Comparison of ENCODE assay signal across 9 cellular contexts in genomic region chr19:40811478-40812341, GRCh38. TPM values are rescaled to one million over a fixed set of nuclear protein-coding genes. Genes with fewer than 3 reads are reported as not detected.
DNase-seq lines count a peak whose midpoint lies in the region; ATAC-seq, FAIRE-seq and TF ChIP-seq lines count a peak whose summit lies in the region.
"Had no signal": no experiment of that assay in that cellular context is flagged by ENCODE, and none has a peak within 500 bp of the region (broad histone marks: within the 10 kb centered on the region; RNA-seq: fewer than 3 reads in every experiment).

No MANE protein-coding gene starts in this region.

- H4K20me1 ChIP-seq in BLaER1 = peaks cover 68% of the 10 kb centered on the region
- H4K20me1 ChIP-seq in HepG2 (ENCODE audit: insufficient read depth, low read length) = peaks cover 8% of the 10 kb centered on the region; the same call in 1 of the 2 replicates

- peaks cover 10% of the 10 kb centered on the region for H3K36me3 Mint-ChIP-seq in nephron (ENCODE audit: low read depth)

- no peaks in the 10 kb centered on the region for H3K79me2 ChIP-seq in HepG2 (ENCODE audit: insufficient read depth, low read length)

- ATAC-seq in HepG2 = no peak
- no peak for ATAC-seq in esophagus mucosa

- intact Hi-C loops in HepG2 (cut with micrococcal nuclease; ENCODE audit: unreplicated experiment) = no loop called here

- POLR2A ChIA-PET in HepG2 (lab: Yijun Ruan, JAX) = no interaction called here

- DNase-seq in MV-4-11 (lab: John Stamatoyannopoulos, UW) (peak; percentile 45), SHP77 (lab: John Stamatoyannopoulos, UW) (no peak), globus pallidus (ENCODE audit: low spot score) (no peak), HepG2 (ENCODE audit: low spot score) (no peak)

- CTCF ChIA-PET in HepG2 (lab: Yijun Ruan, JAX; ENCODE audit: low intra/inter-chr PET ratio, low total read pairs) = no interaction called here

- H3K27ac Mint-ChIP-seq in nephron = peak overlapping the region; percentile 90 to 99 (median 97)

- TF ChIP-seq CTCF in nephron (IDR thresholded peaks at IDR 0.05; ENCODE audit: unreplicated experiment in 3 of 3) (no peak), HepG2 (CRISPR knock-in tag; IDR thresholded peaks at IDR 0.05) (no peak)

- BruUV-seq in HepG2 (replicated peaks; lab: Mats Ljungman, UMichigan) = no TSS peak

- peaks cover 26% of the 10 kb centered on the region for H3K27me3 ChIP-seq in BLaER1
- H3K27me3 ChIP-seq in duodenal mucosa (ENCODE audit: control insufficient read depth in 1 of 2, insufficient read depth in 2 of 2, low read length in 2 of 2) = no peaks in the 10 kb centered on the region
- H3K27me3 ChIP-seq in HepG2 (ENCODE audit: control insufficient read depth in 1 of 2, insufficient read depth in 2 of 2, low read length in 2 of 2) = no peaks in the 10 kb centered on the region

- H3K9me3 ChIP-seq in BLaER1 = no peaks in the 10 kb centered on the region
- no peaks in the 10 kb centered on the region for H3K9me3 ChIP-seq in duodenal mucosa (ENCODE audit: control insufficient read depth in 1 of 2, low read length in 2 of 2)
- no peaks in the 10 kb centered on the region for H3K9me3 ChIP-seq in HepG2 (ENCODE audit: low read length)

- H3K27ac ChIP-seq in BLaER1 = no peak overlapping the region
- no peak overlapping the region for H3K27ac ChIP-seq in duodenal mucosa (ENCODE audit: low read depth, low read length)
- no peak overlapping the region for H3K27ac ChIP-seq in HepG2 (ENCODE audit: extremely low read length, insufficient read depth, low read length)

- TF ChIP-seq POLR2A in HepG2 (IDR thresholded peaks at IDR 0.05; ENCODE audit: insufficient read depth in 1 of 2, low read depth in 2 of 2, low read length in 2 of 2) = no peak

- in situ Hi-C loops in HepG2 (cut with HindIII; ENCODE audit: extremely low pct_ligation_motif_present, low pct_unique_long_range_greater_than_20kb) = loop anchor here (10.0 kb wide), 1 partner anchor 323 kb away; no protein-coding TSS in a partner anchor

- no peaks in the 10 kb centered on the region for H3K9me3 Mint-ChIP-seq in nephron

- TF ChIP-seq EP300 in HepG2 (IDR thresholded peaks at IDR 0.05; ENCODE audit: low read depth in 2 of 2, low read length in 2 of 2) = no peak
- TF ChIP-seq EP300 in HepG2 (CRISPR knock-in tag; IDR thresholded peaks at IDR 0.05; ENCODE audit: borderline replicate concordance) = no peak

- peak overlapping the region; percentile 65 for H3K4me3 ChIP-seq in BLaER1
- peak overlapping the region; percentile 22 to 47 for H3K4me3 ChIP-seq in duodenal mucosa (ENCODE audit: low read depth in 1 of 2, low read length in 2 of 2)
- H3K4me3 ChIP-seq in HepG2 (replicated peaks in 1 of 3; ENCODE audit: insufficient read depth in 1 of 3, low read depth in 2 of 3, low read length in 3 of 3) = no peak overlapping the region

- H3K4me1 ChIP-seq in BLaER1 (peaks cover 27% of the 10 kb centered on the region), duodenal mucosa (ENCODE audit: control insufficient read depth in 1 of 2, insufficient read depth in 2 of 2, low read length in 2 of 2) (peaks cover 12 to 32% of the 10 kb centered on the region in 2 donors), HepG2 (ENCODE audit: insufficient read depth, low read length) (no peaks in the 10 kb centered on the region; the same call in 1 of the 2 replicates)

- 90% methylated on average over 35 of the region's 35 CpGs for WGBS in HepG2 (ENCODE audit: low lambda C conversion rate)

- H3K9ac ChIP-seq in BLaER1 (peak overlapping the region; percentile 34; the same call in 1 of the 2 replicates), duodenal mucosa (ENCODE audit: low read depth in 1 of 2, low read length in 2 of 2) (peak overlapping the region; percentile 18 to 48), HepG2 (ENCODE audit: insufficient read depth, low read depth, low read length) (no peak overlapping the region)

- no peak for FAIRE-seq in HepG2 (lab: Jason Lieb, UNC)

- H3K36me3 ChIP-seq in BLaER1 = peaks cover 34% of the 10 kb centered on the region
- H3K36me3 ChIP-seq in duodenal mucosa (ENCODE audit: control insufficient read depth in 1 of 2, insufficient read depth in 2 of 2, low read length in 2 of 2) = peaks cover 13 to 24% of the 10 kb centered on the region in 2 donors
- H3K36me3 ChIP-seq in HepG2 (replicated peaks in 1 of 2; ENCODE audit: control insufficient read depth in 1 of 2, insufficient read depth in 2 of 2, low read length in 2 of 2) = peaks cover 12 to 20% of the 10 kb centered on the region in 2 experiments; a peak in 4 of 5 replicates

- peaks cover 51% of the 10 kb centered on the region for H3K4me1 Mint-ChIP-seq in nephron

- H3K27me3 Mint-ChIP-seq in nephron (ENCODE audit: low read depth) = peaks cover 11% of the 10 kb centered on the region

- H3K4me2 ChIP-seq in BLaER1 = peak overlapping the region; percentile 85
- no peak overlapping the region for H3K4me2 ChIP-seq in HepG2 (ENCODE audit: low read depth, low read length)

- H2AFZ ChIP-seq in HepG2 (ENCODE audit: low read length) = no peak overlapping the region

- H3K4me3 Mint-ChIP-seq in nephron = peak overlapping the region; percentile 95 to 99 (median 98)

- no peak for TF ChIP-seq RAD21 in HepG2 (CRISPR knock-in tag; IDR thresholded peaks at IDR 0.05)

RNA-seq across cellular contexts. Expression of gene EGLN2, which starts 12.7 kb away (rescaled TPM):
- 32.4 and 40.8 TPM in 2 replicates for total RNA-seq in HepG2 (2016; rRNA removed; fragmentation: Illumina TruSeq; extraction: Trizol)
- 19.0 and 19.4 TPM in 2 replicates for total RNA-seq in HepG2 (2016; cell fraction: cytosol; rRNA removed; fragmentation: Illumina TruSeq; extraction: Trizol; ENCODE audit: low read depth)
- 37.6 and 41.3 TPM in 2 replicates for total RNA-seq in HepG2 (2016; cell fraction: insoluble cytoplasmic fraction; rRNA removed; fragmentation: Illumina TruSeq; extraction: Trizol)
- 39.4 and 40.9 TPM in 2 replicates for total RNA-seq in HepG2 (2016; cell fraction: membrane; rRNA removed; fragmentation: Illumina TruSeq; extraction: Trizol)
- total RNA-seq in HepG2 (2016; cell fraction: nucleus; rRNA removed; fragmentation: Illumina TruSeq; extraction: Trizol) = 27.3 and 29.2 TPM in 2 replicates
- polyA plus RNA-seq in HepG2 (2011; rRNA removed) = 16.5 and 25.4 TPM in 2 replicates
- polyA plus RNA-seq in HepG2 (2011; cell fraction: cytosol; rRNA removed) = 16.4 and 23.8 TPM in 2 replicates
- polyA plus RNA-seq in HepG2 (2011; cell fraction: nucleus; rRNA removed) = 38.7 and 44.6 TPM in 2 replicates
- polyA plus RNA-seq in HepG2 (2012) = 14.0 and 22.0 TPM in 2 replicates
- polyA plus RNA-seq in HepG2 (2016; cell fraction: cytosol; fragmentation: Illumina TruSeq; extraction: Trizol; ENCODE audit: low read depth) = 13.6 and 14.2 TPM in 2 replicates
- 31.3 and 33.0 TPM in 2 replicates for polyA plus RNA-seq in HepG2 (2016; cell fraction: insoluble cytoplasmic fraction; fragmentation: Illumina TruSeq; extraction: Trizol; ENCODE audit: low read depth)
- polyA plus RNA-seq in HepG2 (2016; cell fraction: membrane; fragmentation: Illumina TruSeq; extraction: Trizol; ENCODE audit: low read depth) = 24.9 and 27.6 TPM in 2 replicates
- 40.6 and 43.6 TPM in 2 replicates for polyA plus RNA-seq in HepG2 (2016; cell fraction: nucleus; fragmentation: Illumina TruSeq; extraction: Trizol; ENCODE audit: insufficient read depth, low read depth)
- 38.0 and 66.8 TPM in 2 replicates for polyA minus RNA-seq in HepG2 (2011; rRNA and poly(A)+ RNA removed; ENCODE audit: low replicate concordance)
- 9.9 and 12.8 TPM in 2 replicates for polyA minus RNA-seq in HepG2 (2011; cell fraction: cytosol; rRNA and poly(A)+ RNA removed)
- polyA minus RNA-seq in HepG2 (2011; cell fraction: nucleus; rRNA and poly(A)+ RNA removed) = 16.5 and 19.2 TPM in 2 replicates
- 32.1 TPM for total RNA-seq in esophagus mucosa

RNA-seq across cellular contexts. Expression of gene RAB4B, which starts 33.7 kb away (rescaled TPM):
- total RNA-seq in HepG2 (2016; rRNA removed; fragmentation: Illumina TruSeq; extraction: Trizol) (2.2 and 3.3 TPM in 2 replicates), esophagus mucosa (17.8 TPM)
- 1.3 and 2.3 TPM in 2 replicates for total RNA-seq in HepG2 (2016; cell fraction: cytosol; rRNA removed; fragmentation: Illumina TruSeq; extraction: Trizol; ENCODE audit: low read depth)
- 2.1 and 3.5 TPM in 2 replicates for total RNA-seq in HepG2 (2016; cell fraction: insoluble cytoplasmic fraction; rRNA removed; fragmentation: Illumina TruSeq; extraction: Trizol)
- 2.2 and 2.4 TPM in 2 replicates for total RNA-seq in HepG2 (2016; cell fraction: membrane; rRNA removed; fragmentation: Illumina TruSeq; extraction: Trizol)
- total RNA-seq in HepG2 (2016; cell fraction: nucleus; rRNA removed; fragmentation: Illumina TruSeq; extraction: Trizol) = 3.3 and 4.5 TPM in 2 replicates
- 5.4 and 6.1 TPM in 2 replicates for polyA plus RNA-seq in HepG2 (2011; rRNA removed)
- polyA plus RNA-seq in HepG2 (2011; cell fraction: cytosol; rRNA removed) = 8.5 and 11.8 TPM in 2 replicates
- 11.9 and 12.0 TPM in 2 replicates for polyA plus RNA-seq in HepG2 (2011; cell fraction: nucleus; rRNA removed)
- polyA plus RNA-seq in HepG2 (2012) = 4.2 and 5.6 TPM in 2 replicates
- 3.1 and 4.5 TPM in 2 replicates for polyA plus RNA-seq in HepG2 (2016; cell fraction: cytosol; fragmentation: Illumina TruSeq; extraction: Trizol; ENCODE audit: low read depth)
- 3.4 and 4.4 TPM in 2 replicates for polyA plus RNA-seq in HepG2 (2016; cell fraction: insoluble cytoplasmic fraction; fragmentation: Illumina TruSeq; extraction: Trizol; ENCODE audit: low read depth)
- 3.8 and 3.9 TPM in 2 replicates for polyA plus RNA-seq in HepG2 (2016; cell fraction: membrane; fragmentation: Illumina TruSeq; extraction: Trizol; ENCODE audit: low read depth)
- 13.8 and 16.0 TPM in 2 replicates for polyA plus RNA-seq in HepG2 (2016; cell fraction: nucleus; fragmentation: Illumina TruSeq; extraction: Trizol; ENCODE audit: insufficient read depth, low read depth)
- 2.7 and 3.9 TPM in 2 replicates for polyA minus RNA-seq in HepG2 (2011; rRNA and poly(A)+ RNA removed; ENCODE audit: low replicate concordance)
- 1.9 and 3.3 TPM in 2 replicates for polyA minus RNA-seq in HepG2 (2011; cell fraction: cytosol; rRNA and poly(A)+ RNA removed)
- polyA minus RNA-seq in HepG2 (2011; cell fraction: nucleus; rRNA and poly(A)+ RNA removed) = 1.9 and 2.2 TPM in 2 replicates

RNA-seq across cellular contexts. Expression of gene MIA, which starts 36.4 kb away (rescaled TPM):
- total RNA-seq in HepG2 (2016; rRNA removed; fragmentation: Illumina TruSeq; extraction: Trizol) (not detected in 2 replicates), esophagus mucosa (7.5 TPM)
- not detected in 2 replicates for total RNA-seq in HepG2 (2016; cell fraction: cytosol; rRNA removed; fragmentation: Illumina TruSeq; extraction: Trizol; ENCODE audit: low read depth)
- not detected in 2 replicates for total RNA-seq in HepG2 (2016; cell fraction: insoluble cytoplasmic fraction; rRNA removed; fragmentation: Illumina TruSeq; extraction: Trizol)
- total RNA-seq in HepG2 (2016; cell fraction: membrane; rRNA removed; fragmentation: Illumina TruSeq; extraction: Trizol) = not detected in 2 replicates
- total RNA-seq in HepG2 (2016; cell fraction: nucleus; rRNA removed; fragmentation: Illumina TruSeq; extraction: Trizol) = not detected in 2 replicates
- polyA plus RNA-seq in HepG2 (2011; rRNA removed) = 0.61 and 2.5 TPM in 2 replicates
- 0.25 TPM in 1 of 2 replicates, not detected in the other for polyA plus RNA-seq in HepG2 (2011; cell fraction: cytosol; rRNA removed)
- polyA plus RNA-seq in HepG2 (2011; cell fraction: nucleus; rRNA removed) = 1.1 and 5.8 TPM in 2 replicates
- polyA plus RNA-seq in HepG2 (2012) = 1.5 and 1.6 TPM in 2 replicates
- not detected in 2 replicates for polyA plus RNA-seq in HepG2 (2016; cell fraction: cytosol; fragmentation: Illumina TruSeq; extraction: Trizol; ENCODE audit: low read depth)
- not detected in 2 replicates for polyA plus RNA-seq in HepG2 (2016; cell fraction: insoluble cytoplasmic fraction; fragmentation: Illumina TruSeq; extraction: Trizol; ENCODE audit: low read depth)
- not detected in 2 replicates for polyA plus RNA-seq in HepG2 (2016; cell fraction: membrane; fragmentation: Illumina TruSeq; extraction: Trizol; ENCODE audit: low read depth)
- not detected in 2 replicates for polyA plus RNA-seq in HepG2 (2016; cell fraction: nucleus; fragmentation: Illumina TruSeq; extraction: Trizol; ENCODE audit: insufficient read depth, low read depth)
- 1.6 TPM in 1 of 2 replicates, not detected in the other for polyA minus RNA-seq in HepG2 (2011; rRNA and poly(A)+ RNA removed; ENCODE audit: low replicate concordance)
- polyA minus RNA-seq in HepG2 (2011; cell fraction: cytosol; rRNA and poly(A)+ RNA removed) = not detected in 2 replicates
- 1.7 and 4.5 TPM in 2 replicates for polyA minus RNA-seq in HepG2 (2011; cell fraction: nucleus; rRNA and poly(A)+ RNA removed)
- total RNA-seq: lung microvascular endothelial cell had no signal

RNA-seq across cellular contexts. Expression of gene CYP2A6, which starts 38.5 kb away (rescaled TPM):
- total RNA-seq in HepG2 (2016; rRNA removed; fragmentation: Illumina TruSeq; extraction: Trizol) = not detected in 2 replicates
- total RNA-seq in HepG2 (2016; cell fraction: cytosol; rRNA removed; fragmentation: Illumina TruSeq; extraction: Trizol; ENCODE audit: low read depth) = not detected in 2 replicates
- total RNA-seq in HepG2 (2016; cell fraction: insoluble cytoplasmic fraction; rRNA removed; fragmentation: Illumina TruSeq; extraction: Trizol) = not detected in 2 replicates
- not detected in 2 replicates for total RNA-seq in HepG2 (2016; cell fraction: membrane; rRNA removed; fragmentation: Illumina TruSeq; extraction: Trizol)
- total RNA-seq in HepG2 (2016; cell fraction: nucleus; rRNA removed; fragmentation: Illumina TruSeq; extraction: Trizol) = not detected in 2 replicates
- polyA plus RNA-seq in HepG2 (2011; rRNA removed) = not detected in 2 replicates
- polyA plus RNA-seq in HepG2 (2011; cell fraction: cytosol; rRNA removed) = not detected in 2 replicates
- polyA plus RNA-seq in HepG2 (2011; cell fraction: nucleus; rRNA removed) = not detected in 2 replicates
- polyA plus RNA-seq in HepG2 (2012) = not detected in 2 replicates
- polyA plus RNA-seq in HepG2 (2016; cell fraction: cytosol; fragmentation: Illumina TruSeq; extraction: Trizol; ENCODE audit: low read depth) = not detected in 2 replicates
- polyA plus RNA-seq in HepG2 (2016; cell fraction: insoluble cytoplasmic fraction; fragmentation: Illumina TruSeq; extraction: Trizol; ENCODE audit: low read depth) = not detected in 2 replicates
- not detected in 2 replicates for polyA plus RNA-seq in HepG2 (2016; cell fraction: membrane; fragmentation: Illumina TruSeq; extraction: Trizol; ENCODE audit: low read depth)
- polyA plus RNA-seq in HepG2 (2016; cell fraction: nucleus; fragmentation: Illumina TruSeq; extraction: Trizol; ENCODE audit: insufficient read depth, low read depth) = not detected in 2 replicates
- 0.21 TPM in 1 of 2 replicates, not detected in the other for polyA minus RNA-seq in HepG2 (2011; rRNA and poly(A)+ RNA removed; ENCODE audit: low replicate concordance)
- polyA minus RNA-seq in HepG2 (2011; cell fraction: cytosol; rRNA and poly(A)+ RNA removed) = not detected in 2 replicates
- polyA minus RNA-seq in HepG2 (2011; cell fraction: nucleus; rRNA and poly(A)+ RNA removed) = not detected in 2 replicates
- total RNA-seq in esophagus mucosa = 0.24 TPM
- total RNA-seq: lung microvascular endothelial cell had no signal

Comparison
In these comparisons a context has a peak if more than half of its experiments do, and no peak if none do; other contexts are left out.
1. H3K4me3 ChIP-seq: peak in BLaER1 (single experiment) and duodenal mucosa (2 of 2); none in HepG2 (0 of 3).